8 cellular contexts compared by ENCODE assay signal in the genomic region with DNA sequence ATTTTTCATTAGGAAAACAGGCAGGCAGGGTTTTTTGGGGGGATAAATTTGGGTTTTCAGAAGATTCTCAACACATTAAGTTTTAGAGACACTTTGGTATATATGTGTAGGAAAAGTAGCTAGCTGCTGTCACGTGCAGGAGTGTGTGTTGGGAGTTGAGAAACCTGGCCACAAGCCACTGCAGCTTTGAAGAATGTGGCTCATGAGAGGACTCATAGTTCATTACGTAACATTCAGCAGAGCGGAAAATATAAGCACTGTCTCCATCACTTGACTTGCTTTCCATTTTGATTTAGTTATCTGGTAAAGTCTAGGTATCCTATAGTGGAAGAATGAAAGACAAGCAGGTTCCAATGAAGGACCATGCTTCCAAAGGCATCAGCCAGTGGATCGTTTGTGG. TPM values are rescaled to one million over a fixed set of nuclear protein-coding genes. Genes with fewer than 3 reads are reported as not detected.
A peak's percentile ranks its signal among the peaks of the same experiment; 100 is the strongest.
DNase-seq lines count a peak whose midpoint lies in the region; ATAC-seq and TF ChIP-seq lines count a peak whose summit lies in the region.

No MANE protein-coding gene starts in this region.

- H2BK5ac ChIP-seq in mesendoderm (ENCODE audit: low read length): no peak overlapping the region

- H3K79me1 ChIP-seq in mesendoderm (ENCODE audit: low read length): no peaks in the 10 kb centered on the region

- H3K56ac ChIP-seq in mesendoderm (ENCODE audit: low read length): no peak overlapping the region

- no peaks in the 10 kb centered on the region for H3K36me3 Mint-ChIP-seq in activated B cell treated with CpG ODN at 0.5 μM for 24 hours (ENCODE audit: low read depth)

- peaks cover 38% of the 10 kb centered on the region for H3K4me1 Mint-ChIP-seq in activated B cell treated with CpG ODN at 0.5 μM for 24 hours

- peak overlapping the region; percentile 42 for H3K27ac Mint-ChIP-seq in activated B cell treated with CpG ODN at 0.5 μM for 24 hours

- H2BK120ac ChIP-seq in mesendoderm (ENCODE audit: low read depth, low read length): no peak overlapping the region

- intact Hi-C loops in activated B cell treated with CpG ODN at 0.5 μM for 24 hours (cut with micrococcal nuclease): no loop called here

- H3K4me3 Mint-ChIP-seq in activated B cell treated with CpG ODN at 0.5 μM for 24 hours: no peak overlapping the region

- DNase-seq in AG20443 (ENCODE audit: low spot score): peak; percentile 69
- DNase-seq in activated B cell treated with CpG ODN at 0.5 μM for 24 hours: no peak
- peak; percentile 21 to 45 for DNase-seq in foreskin keratinocyte
- peak; percentile 78 for DNase-seq in skeletal muscle cell (ENCODE audit: low read depth)
- no peak for DNase-seq in mesendoderm
- DNase-seq in NCI-H2196 treated with DMSO at 0.1 percent for 48 hours (lab: John Stamatoyannopoulos, UW; ENCODE audit: unreplicated experiment): no peak

- H3K4me3 ChIP-seq in skeletal muscle cell (ENCODE audit: low read depth, low read length) (no peak overlapping the region), mesendoderm (ENCODE audit: low read length) (no peak overlapping the region)

- H4K8ac ChIP-seq in mesendoderm (ENCODE audit: low read depth, low read length): no peak overlapping the region

- no peak overlapping the region for H3K4me2 ChIP-seq in mesendoderm (ENCODE audit: low read length)

- CTCF ChIA-PET in activated B cell treated with CpG ODN at 0.5 μM for 24 hours (lab: Charles Lee): interaction anchor here (1.0 to 3.9 kb wide), 3 partner anchors 9 to 135 kb away, joined by 3 to 14 read pairs (median 4); no protein-coding TSS in a partner anchor

- no peaks in the 10 kb centered on the region for H3K27me3 ChIP-seq in foreskin keratinocyte
- H3K27me3 ChIP-seq in mesendoderm (ENCODE audit: insufficient read depth, low read length, poor library complexity): no peaks in the 10 kb centered on the region

- H3K4me1 ChIP-seq in foreskin keratinocyte (no peaks in the 10 kb centered on the region), mesendoderm (ENCODE audit: control insufficient read depth, low read depth, low read length) (no peaks in the 10 kb centered on the region)

- TF ChIP-seq CTCF in activated B cell treated with CpG ODN at 0.5 μM for 24 hours (IDR thresholded peaks at IDR 0.05) (no peak), foreskin keratinocyte (conservative IDR thresholded peaks at IDR 0.05) (no peak)

- no peak overlapping the region for H4K5ac ChIP-seq in mesendoderm (ENCODE audit: low read length)

- no peak overlapping the region for H2BK15ac ChIP-seq in mesendoderm (replicated peaks; ENCODE audit: low read depth)

- H3K27me3 Mint-ChIP-seq in activated B cell treated with CpG ODN at 0.5 μM for 24 hours: no peaks in the 10 kb centered on the region

- no peaks in the 10 kb centered on the region for H3K79me2 ChIP-seq in mesendoderm (ENCODE audit: control insufficient read depth, insufficient read depth, low read length)

- POLR2A ChIA-PET in activated B cell treated with CpG ODN at 0.5 μM for 24 hours (lab: Charles Lee): interaction anchor here (0.7 to 2.2 kb wide), 5 partner anchors 10 to 646 kb away, joined by 3 to 8 read pairs (median 5); partner anchors contain the start of genes BBIP1 and SHOC2

- no peaks in the 10 kb centered on the region for H3K36me3 ChIP-seq in mesendoderm (ENCODE audit: control insufficient read depth, insufficient read depth, low read length)

- H3K23ac ChIP-seq in mesendoderm (ENCODE audit: low read length): no peak overlapping the region

- no peak overlapping the region for H3K9ac ChIP-seq in mesendoderm (ENCODE audit: low read length)

- H3K9me3 Mint-ChIP-seq in activated B cell treated with CpG ODN at 0.5 μM for 24 hours: no peaks in the 10 kb centered on the region

- H3K4ac ChIP-seq in mesendoderm (ENCODE audit: low read depth, low read length): no peak overlapping the region

- ATAC-seq in HG02759 (IDR thresholded peaks at IDR 0.05; ENCODE audit: unreplicated experiment) (peak; percentile 55), activated B cell treated with CpG ODN at 0.5 μM for 24 hours (ENCODE audit: low read depth) (peak; percentile 69), foreskin keratinocyte (no peak), GM18909 (IDR thresholded peaks at IDR 0.05; ENCODE audit: poor library complexity, unreplicated experiment) (no peak)

- H2AK5ac ChIP-seq in mesendoderm (ENCODE audit: low read length): no peak overlapping the region

- no peak overlapping the region for H3K18ac ChIP-seq in mesendoderm (ENCODE audit: low read length)

- no CpG with 5 or more reads among the region's 4 CpGs for WGBS in mesendoderm (ENCODE audit: extremely low coverage, insufficient coverage, low lambda C conversion rate)

- H3K27ac ChIP-seq in foreskin keratinocyte: no peak overlapping the region
- no peak overlapping the region for H3K27ac ChIP-seq in mesendoderm (ENCODE audit: low read depth, low read length)

RNA-seq across cellular contexts. Expression of gene SMNDC1, which starts 31.2 kb away (rescaled TPM):
- total RNA-seq in activated B cell treated with CpG ODN at 0.5 μM for 24 hours (32.7 and 35.6 TPM in 2 replicates), foreskin keratinocyte (15.3 and 17.5 TPM in 2 replicates)
- 14.3 and 18.1 TPM in 2 replicates for polyA plus RNA-seq in foreskin keratinocyte
- polyA plus RNA-seq in mesendoderm (2013, experiment 1 of 2): 44.4 TPM
- polyA plus RNA-seq in mesendoderm (2013, experiment 2 of 2): 44.1 TPM

Comparison
In these comparisons a context has a peak if more than half of its experiments do, and no peak if none do; other contexts are left out.
1. DNase-seq: peak in AG20443 (single experiment), foreskin keratinocyte (2 of 2) and skeletal muscle cell (single experiment); none in activated B cell treated with CpG ODN at 0.5 μM for 24 hours (single experiment), mesendoderm (single experiment) and NCI-H2196 treated with DMSO at 0.1 percent for 48 hours (single experiment).
2. ATAC-seq: peak in HG02759 (single experiment) and activated B cell treated with CpG ODN at 0.5 μM for 24 hours (single experiment); none in foreskin keratinocyte (single experiment) and GM18909 (single experiment).